15 cellular contexts compared by ENCODE assay signal in the genomic region with DNA sequence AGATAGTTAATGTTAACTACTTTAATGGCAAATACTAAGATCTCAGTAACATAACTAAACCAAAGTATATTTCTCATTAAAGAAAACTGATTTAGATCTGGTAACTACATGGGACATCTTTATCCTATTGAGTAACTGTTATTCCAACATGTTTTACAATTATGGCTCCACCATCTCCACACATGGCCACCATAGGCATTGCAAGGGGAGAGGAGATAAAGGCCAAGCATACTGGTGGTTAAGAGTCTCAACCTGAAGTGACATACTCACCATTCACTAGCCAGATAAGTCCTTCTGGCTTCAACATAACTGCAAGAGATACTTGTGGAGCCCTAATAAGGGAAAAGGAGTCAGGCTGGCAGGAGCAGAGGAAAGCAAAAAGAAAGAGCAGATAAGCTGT.
A peak's percentile ranks its signal among the peaks of the same experiment; 100 is the strongest.
DNase-seq lines count a peak whose midpoint lies in the region; ATAC-seq, FAIRE-seq and TF ChIP-seq lines count a peak whose summit lies in the region.
"Had no signal": no experiment of that assay in that cellular context is flagged by ENCODE, and none has a peak within 500 bp of the region (broad histone marks: within the 10 kb centered on the region; RNA-seq: fewer than 3 reads in every experiment).

No MANE protein-coding gene starts in this region.

- no peaks in the 10 kb centered on the region for H3K4me1 Mint-ChIP-seq in nephron progenitor cell

- H3K27ac Mint-ChIP-seq in nephron progenitor cell = no peak overlapping the region
- H3K27ac Mint-ChIP-seq: activated naive CD4-positive, alpha-beta T cell treated with anti-CD3 and anti-CD28 coated beads, Interleukin-2, amount 50 U/mL, for 72 hours; CD8-positive, alpha-beta T cell had no signal

- H3K18ac ChIP-seq in neuronal stem cell (ENCODE audit: low read length) = no peak overlapping the region

- in situ Hi-C loops in GM12878 (cut with MboI) = no loop called here

- no peaks in the 10 kb centered on the region for H3K9me2 ChIP-seq in Loucy (replicated peaks; ENCODE audit: low read depth, low read length)

- no peak overlapping the region for H4K91ac ChIP-seq in neuronal stem cell (ENCODE audit: low read depth, low read length, poor library complexity)

- H3K36me3 Mint-ChIP-seq in nephron progenitor cell (ENCODE audit: low read depth) = no peaks in the 10 kb centered on the region
- H3K36me3 Mint-ChIP-seq: activated naive CD4-positive, alpha-beta T cell treated with anti-CD3 and anti-CD28 coated beads, Interleukin-2, amount 50 U/mL, for 72 hours; CD8-positive, alpha-beta T cell had no signal

- intact Hi-C loops in GM12878 (cut with micrococcal nuclease; ENCODE audit: unreplicated experiment) = no loop called here
- intact Hi-C loops in adrenal gland (cut with DNase I) = no loop called here

- SMC1A ChIA-PET in GM12878 (lab: Charles Lee; ENCODE audit: uncharacterized antibody, unreplicated experiment) = no interaction called here

- H3F3A ChIP-seq in Loucy (ENCODE audit: low read depth) = no peaks in the 10 kb centered on the region

- H3K14ac ChIP-seq in neuronal stem cell (ENCODE audit: low read length) = no peak overlapping the region

- H2BK12ac ChIP-seq in neuronal stem cell (ENCODE audit: low read length) = no peak overlapping the region

- TF ChIP-seq CTCF in GM12872 (IDR thresholded peaks at IDR 0.05; ENCODE audit: insufficient read depth, low read depth, low read length) (0 out of 3 replicates have a peak, but pooled peaks have one; percentile 5), Loucy (conservative IDR thresholded peaks at IDR 0.05; ENCODE audit: low read length) (peak; percentile 35; the same call in 1 of the 2 replicates), GM12878 (IDR thresholded peaks at IDR 0.05 in 2 of 3, conservative IDR thresholded peaks at IDR 0.05 in 1 of 3; ENCODE audit: control insufficient read depth in 2 of 3, extremely low read depth in 1 of 3, insufficient read depth in 1 of 3, low read depth in 3 of 3, low read length in 3 of 3) (no peak), nephron progenitor cell (IDR thresholded peaks at IDR 0.05) (peak; percentile 17), adrenal gland (IDR thresholded peaks at IDR 0.05) (no peak)

- no peak overlapping the region for H3K4ac ChIP-seq in neuronal stem cell (ENCODE audit: low read length)

- no peaks in the 10 kb centered on the region for H3K27me3 ChIP-seq in Loucy (ENCODE audit: insufficient read depth, low read length, poor library complexity, severe bottlenecking)
- no peaks in the 10 kb centered on the region for H3K27me3 ChIP-seq in GM12878 (replicated peaks in 1 of 2; ENCODE audit: control insufficient read depth in 2 of 2, insufficient read depth in 2 of 2, low read length in 1 of 2)
- H3K27me3 ChIP-seq in adrenal gland = no peaks in the 10 kb centered on the region
- no peaks in the 10 kb centered on the region for H3K27me3 ChIP-seq in neuronal stem cell (ENCODE audit: control insufficient read depth in 3 of 3, insufficient read depth in 3 of 3, low read depth in 1 of 3, low read length in 3 of 3)

- BruUV-seq in GM12878 (replicated peaks; lab: Mats Ljungman, UMichigan) = no TSS peak

- H3K36me3 ChIP-seq in Loucy (ENCODE audit: insufficient read depth, low read length) = no peaks in the 10 kb centered on the region
- no peaks in the 10 kb centered on the region for H3K36me3 ChIP-seq in GM12878 (ENCODE audit: control insufficient read depth in 2 of 2, insufficient read depth in 2 of 2, low read length in 1 of 2)
- no peaks in the 10 kb centered on the region for H3K36me3 ChIP-seq in adrenal gland (replicated peaks in 1 of 2)
- H3K36me3 ChIP-seq in neuronal stem cell (replicated peaks in 1 of 2; ENCODE audit: control insufficient read depth in 2 of 2, insufficient read depth in 2 of 2, low read length in 2 of 2) = no peaks in the 10 kb centered on the region
- H3K36me3 ChIP-seq: lower lobe of right lung had no signal

- TF ChIP-seq POLR2A in GM12878 (IDR thresholded peaks at IDR 0.05; ENCODE audit: low read depth, low read length) (no peak), adrenal gland (IDR thresholded peaks at IDR 0.05) (no peak)

- no peak for FAIRE-seq in GM12878 (lab: Jason Lieb, UNC)

- H2BK5ac ChIP-seq in neuronal stem cell (ENCODE audit: low read length) = no peak overlapping the region

- DNase-seq in GM12878 (ENCODE audit: low read depth, low spot score) (no peak), nephron progenitor cell (no peak), HuH-7.5 (ENCODE audit: low spot score) (no peak), adrenal gland (no peak), neuronal stem cell (ENCODE audit: low spot score) (no peak)
- DNase-seq: CD8-positive, alpha-beta T cell; lower lobe of right lung; NCI-H2171 treated with DMSO at 0.1 percent for 48 hours; nucleus accumbens; stimulated activated naive CD8-positive, alpha-beta T cell treated with anti-CD3 and anti-CD28 coated beads, Interleukin-15, Interleukin-2, amounts not matched to agents 100 U/mL and 50 U/mL, for 24 hours had no signal

- H3K9me3 ChIP-seq in Loucy (ENCODE audit: insufficient read depth, low read depth, low read length) = no peaks in the 10 kb centered on the region
- H3K9me3 ChIP-seq in GM12878 (replicated peaks; ENCODE audit: control insufficient read depth, insufficient read depth, low read length) = no peaks in the 10 kb centered on the region
- no peaks in the 10 kb centered on the region for H3K9me3 ChIP-seq in adrenal gland (replicated peaks in 1 of 3)
- H3K9me3 ChIP-seq in neuronal stem cell (replicated peaks in 1 of 2; ENCODE audit: control insufficient read depth in 2 of 2, insufficient read depth in 1 of 2, low read depth in 1 of 2, low read length in 2 of 2) = no peaks in the 10 kb centered on the region
- H3K9me3 ChIP-seq: lower lobe of right lung had no signal

- H3K9ac ChIP-seq in Loucy (ENCODE audit: low read depth, low read length, poor library complexity, severe bottlenecking) (no peak overlapping the region), GM12878 (ENCODE audit: control insufficient read depth, insufficient read depth, low read length) (no peak overlapping the region), neuronal stem cell (ENCODE audit: low read depth, low read length, poor library complexity) (no peak overlapping the region)

- CTCF ChIA-PET in GM12878 (lab: Yijun Ruan, JAX) = no interaction called here

- no peaks in the 10 kb centered on the region for H3K9me3 Mint-ChIP-seq in nephron progenitor cell

- no peak for TF ChIP-seq RAD21 in GM12878 (IDR thresholded peaks at IDR 0.05; ENCODE audit: insufficient read depth, low read depth, low read length)

- no peak overlapping the region for H2BK15ac ChIP-seq in neuronal stem cell (ENCODE audit: low read length)

- no peak overlapping the region for H4K8ac ChIP-seq in neuronal stem cell (ENCODE audit: low read depth, low read length)

- H3K27ac ChIP-seq in GM12878 (ENCODE audit: control insufficient read depth, insufficient read depth) (no peak overlapping the region), adrenal gland (no peak overlapping the region), neuronal stem cell (replicated peaks; ENCODE audit: low read length) (no peak overlapping the region)
- H3K27ac ChIP-seq: lower lobe of right lung, skin epidermis had no signal

- TF ChIP-seq EP300 in GM12878 (IDR thresholded peaks at IDR 0.05; ENCODE audit: borderline replicate concordance in 1 of 2, control insufficient read depth in 1 of 2, low read depth in 2 of 2, low read length in 2 of 2) = no peak

- H2AK5ac ChIP-seq in neuronal stem cell (ENCODE audit: low read depth, low read length) = no peak overlapping the region

- H3K4me3 ChIP-seq in Loucy (ENCODE audit: low read length, poor library complexity, severe bottlenecking) (no peak overlapping the region), GM12878 (no peak overlapping the region), adrenal gland (no peak overlapping the region), neuronal stem cell (ENCODE audit: low read length in 2 of 2) (no peak overlapping the region)
- H3K4me3 ChIP-seq: lower lobe of right lung, skin epidermis had no signal

- ATAC-seq in GM12878 (peak; percentile 56), GM18520 (IDR thresholded peaks at IDR 0.05; ENCODE audit: unreplicated experiment) (no peak)
- ATAC-seq: activated naive CD4-positive, alpha-beta T cell treated with anti-CD3 and anti-CD28 coated beads, Interleukin-2, amount 50 U/mL, for 72 hours; CD8-positive, alpha-beta T cell; lower lobe of right lung; stimulated activated naive CD8-positive, alpha-beta T cell treated with anti-CD3 and anti-CD28 coated beads, Interleukin-15, Interleukin-2, amounts not matched to agents 100 U/mL and 50 U/mL, for 24 hours had no signal

- no peaks in the 10 kb centered on the region for H3K79me2 ChIP-seq in Loucy (ENCODE audit: insufficient read depth, low read length)
- H3K79me2 ChIP-seq in GM12878 (ENCODE audit: control insufficient read depth, insufficient read depth, low read length) = no peaks in the 10 kb centered on the region

- H3K4me2 ChIP-seq in Loucy (ENCODE audit: low read depth, low read length, poor library complexity, severe bottlenecking) (no peak overlapping the region), GM12878 (ENCODE audit: control insufficient read depth, insufficient read depth) (no peak overlapping the region), neuronal stem cell (ENCODE audit: insufficient read depth, low read length, poor library complexity, severe bottlenecking) (no peak overlapping the region)

- no peak overlapping the region for H3K23ac ChIP-seq in neuronal stem cell (ENCODE audit: low read depth, low read length, poor library complexity)

- no peaks in the 10 kb centered on the region for H3K79me1 ChIP-seq in neuronal stem cell (ENCODE audit: low read depth, low read length)

- RAD21 ChIA-PET in GM12878 (lab: Charles Lee; ENCODE audit: unreplicated experiment) = no interaction called here

- H3K27me3 Mint-ChIP-seq in nephron progenitor cell (ENCODE audit: low read depth, poor library complexity) = no peaks in the 10 kb centered on the region

- POLR2A ChIA-PET in GM12878 (lab: Charles Lee) = no interaction called here

- no peak overlapping the region for H2AFZ ChIP-seq in Loucy (ENCODE audit: low read length)
- H2AFZ ChIP-seq in GM12878 (ENCODE audit: control insufficient read depth, low read depth, low read length) = no peak overlapping the region
- no peak overlapping the region for H2AFZ ChIP-seq in neuronal stem cell (ENCODE audit: low read length)

- H2BK120ac ChIP-seq in neuronal stem cell (ENCODE audit: low read depth, low read length) = no peak overlapping the region

- H3K4me1 ChIP-seq in Loucy (ENCODE audit: insufficient read depth, low read length, poor library complexity, severe bottlenecking) = no peaks in the 10 kb centered on the region
- H3K4me1 ChIP-seq in GM12878 (ENCODE audit: control insufficient read depth, insufficient read depth, low read length) = no peaks in the 10 kb centered on the region
- no peaks in the 10 kb centered on the region for H3K4me1 ChIP-seq in adrenal gland (replicated peaks in 1 of 2)
- H3K4me1 ChIP-seq in neuronal stem cell (ENCODE audit: control insufficient read depth in 2 of 2, insufficient read depth in 1 of 2, low read depth in 1 of 2, low read length in 2 of 2) = no peaks in the 10 kb centered on the region
- H3K4me1 ChIP-seq: lower lobe of right lung had no signal

- H3K4me3 Mint-ChIP-seq in nephron progenitor cell = no peak overlapping the region
- H3K4me3 Mint-ChIP-seq: CD8-positive, alpha-beta T cell had no signal

- H4K20me1 ChIP-seq in Loucy (ENCODE audit: insufficient read depth, low read length, poor library complexity, severe bottlenecking) = no peaks in the 10 kb centered on the region
- no peaks in the 10 kb centered on the region for H4K20me1 ChIP-seq in GM12878 (ENCODE audit: control insufficient read depth, insufficient read depth)

Comparison
In these comparisons a context has a peak if more than half of its experiments do, and no peak if none do; other contexts are left out.
1. CTCF ChIP-seq: peak in GM12872 (single experiment), Loucy (single experiment) and nephron progenitor cell (single experiment); none in GM12878 (0 of 3) and adrenal gland (0 of 6).